20 cellular contexts compared by ENCODE assay signal in genomic region chr1:210631399-210631798, GRCh38.
"Had no signal": no experiment of that assay in that cellular context is flagged by ENCODE, and none has a peak within 500 bp of the region (broad histone marks: within the 10 kb centered on the region; RNA-seq: fewer than 3 reads in every experiment).

No MANE protein-coding gene starts in this region.

- FAIRE-seq: bronchial epithelial cell, colon had no signal

- ATAC-seq: activated CD4-positive, alpha-beta T cell treated with anti-CD3 and anti-CD28 coated beads for 36 hours; gastroesophageal sphincter; left lung; natural killer cell; right lobe of liver had no signal

- DNase-seq: activated CD4-positive, alpha-beta T cell treated with anti-CD3 and anti-CD28 coated beads for 36 hours; activated CD4-positive, alpha-beta T cell treated with anti-CD3 and anti-CD28 coated beads, Interleukin-2, amount 50 U/mL, for 4 hours; activated CD4-positive, CD25-positive, alpha-beta regulatory T cell; activated effector memory CD4-positive, alpha-beta T cell treated with Interleukin-2 at 50 U/mL for 16 hours; activated naive CD4-positive, alpha-beta T cell treated with Interleukin-2 at 50 U/mL for 16 hours; activated T-cell treated with anti-CD3 and anti-CD28 coated beads for 4 hours; effector memory CD4-positive, alpha-beta T cell; left lung; natural killer cell; occipital lobe; right lobe of liver; stimulated activated CD4-positive, alpha-beta T cell treated with anti-CD3 and anti-CD28 coated beads, Interleukin-2, amount 100 ng/mL, for 48 hours; stimulated activated naive CD4-positive, alpha-beta T cell treated with Interleukin-2 at 50 U/mL for 16 hours; T-helper 1 cell had no signal

- H3K4me1 ChIP-seq: gastroesophageal sphincter, left lung, parathyroid adenoma, right lobe of liver had no signal

- H3K4me3 ChIP-seq: gastroesophageal sphincter, left lung, neural progenitor cell, right lobe of liver, thoracic aorta had no signal

- H3K27ac ChIP-seq: gastroesophageal sphincter, left lung, neural progenitor cell, parathyroid adenoma, right lobe of liver, thoracic aorta had no signal

- H3K27me3 ChIP-seq: gastroesophageal sphincter, left lung, neural progenitor cell, right lobe of liver had no signal

- H3K9me3 ChIP-seq: gastroesophageal sphincter, left lung, right lobe of liver, thoracic aorta had no signal

- H3K36me3 ChIP-seq: gastroesophageal sphincter, left lung, neural progenitor cell, right lobe of liver, thoracic aorta had no signal
